Comparison of ENCODE assay signal across 20 cellular contexts in genomic region chr7:43479543-43479942, GRCh38.
"Had no signal": no experiment of that assay in that cellular context is flagged by ENCODE, and none has a peak within 500 bp of the region (broad histone marks: within the 10 kb centered on the region; RNA-seq: fewer than 3 reads in every experiment).

No MANE protein-coding gene starts in this region.

- H3K27me3 ChIP-seq: Peyer's patch, SJSA1 had no signal

- H3K9me3 ChIP-seq: Peyer's patch, SJSA1 had no signal

- H3K4me2 ChIP-seq: PC-9 had no signal

- H3K4me3 ChIP-seq: PC-9, Peyer's patch, SJSA1, SK-N-MC had no signal

- FAIRE-seq: HepG2 had no signal

- H3K4me1 ChIP-seq: Peyer's patch had no signal

- DNase-seq: IMR-90, NCI-H1092, NCI-H1105 treated with DMSO at 0.1 percent for 48 hours, NCI-H1417 treated with DMSO at 0.1 percent for 48 hours, NCI-H146, NCI-H1694 treated with DMSO at 0.1 percent for 48 hours, NCI-H1930, NCI-H2081, NCI-H2107, NCI-H446 treated with DMSO at 0.1 percent for 48 hours, NCI-H510A treated with DMSO at 0.1 percent for 48 hours, NCI-H526, NCI-H748 treated with DMSO at 0.1 percent for 48 hours, PC-9, Peyer's patch, Right ventricle myocardium superior, SIG-M5 had no signal

- H3K27ac ChIP-seq: PC-9, Peyer's patch, SJSA1, SK-N-MC had no signal

- H3K36me3 ChIP-seq: Peyer's patch, SJSA1 had no signal

- H2AFZ ChIP-seq: PC-9 had no signal
